12 cellular contexts compared by ENCODE assay signal in the genomic region with DNA sequence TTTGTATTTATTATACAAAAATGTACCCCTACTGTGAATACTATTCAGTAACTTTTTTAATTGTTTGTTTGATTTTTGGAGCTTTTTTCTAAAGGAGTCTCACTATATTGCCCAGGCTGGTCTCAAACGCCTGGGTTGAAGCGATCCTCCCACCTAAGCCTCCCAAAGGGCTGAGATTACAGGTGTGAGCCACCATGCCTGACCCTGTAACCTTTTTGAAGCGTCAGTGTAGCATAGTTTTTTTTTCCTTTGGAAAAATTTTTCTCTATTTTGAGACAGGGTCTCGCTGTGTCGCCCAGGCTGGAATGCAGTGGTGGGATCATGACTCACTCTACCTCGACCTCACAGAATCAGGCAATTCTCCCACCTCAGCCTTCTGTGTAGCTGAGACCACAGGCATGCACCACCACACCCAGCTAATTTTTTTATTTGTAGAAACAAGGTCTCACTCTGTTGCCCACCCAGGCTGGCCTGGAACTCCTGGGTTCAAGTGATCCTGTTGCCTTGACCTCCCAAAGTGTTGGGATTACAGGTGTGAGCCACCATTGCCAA. TPM values are rescaled to one million over a fixed set of nuclear protein-coding genes. Genes with fewer than 3 reads are reported as not detected.
DNase-seq lines count a peak whose midpoint lies in the region; ATAC-seq, FAIRE-seq and TF ChIP-seq lines count a peak whose summit lies in the region.
"Had no signal": no experiment of that assay in that cellular context is flagged by ENCODE, and none has a peak within 500 bp of the region (broad histone marks: within the 10 kb centered on the region; RNA-seq: fewer than 3 reads in every experiment).

No MANE protein-coding gene starts in this region.

- no peaks in the 10 kb centered on the region for H3K9me3 Mint-ChIP-seq in mesothelial cell of epicardium

- no peak for FAIRE-seq in H54 (lab: Jason Lieb, UNC)
- FAIRE-seq: GM18507 had no signal

- H3K4me1 Mint-ChIP-seq in mesothelial cell of epicardium = peaks cover 30% of the 10 kb centered on the region

- H3K27me3 Mint-ChIP-seq in mesothelial cell of epicardium (ENCODE audit: low read depth) = no peaks in the 10 kb centered on the region

- peak overlapping the region; percentile 66 to 94 (median 89) for H3K4me2 ChIP-seq in BLaER1 treated with 17β-estradiol and CSF1 and Interleukin-3, amounts not matched to agents 10 nM and 100 nM

- H3K4me1 ChIP-seq in BLaER1 treated with 17β-estradiol and CSF1 and Interleukin-3, amounts not matched to agents 10 nM and 100 nM = peaks cover 36 to 67% (median 57%) of the 10 kb centered on the region in 10 experiments
- peaks cover 29% of the 10 kb centered on the region for H3K4me1 ChIP-seq in adipocyte (ENCODE audit: control insufficient read depth, insufficient read depth, low read length)

- H3K27me3 ChIP-seq in BLaER1 treated with 17β-estradiol and CSF1 and Interleukin-3, amounts not matched to agents 10 nM and 100 nM = no peaks in the 10 kb centered on the region
- H3K27me3 ChIP-seq in adipocyte (replicated peaks; ENCODE audit: control insufficient read depth, insufficient read depth, low read length) = no peaks in the 10 kb centered on the region

- H3K9me3 ChIP-seq in BLaER1 treated with 17β-estradiol and CSF1 and Interleukin-3, amounts not matched to agents 10 nM and 100 nM (replicated peaks in 1 of 11) = no peaks in the 10 kb centered on the region
- no peaks in the 10 kb centered on the region for H3K9me3 ChIP-seq in adipocyte (ENCODE audit: control insufficient read depth, low read length)

- H3K27ac ChIP-seq in BLaER1 treated with 17β-estradiol and CSF1 and Interleukin-3, amounts not matched to agents 10 nM and 100 nM = peak overlapping the region in 3 of 11 experiments; percentile 28 to 99 (median 94); a peak in 5 of 22 replicates

- peaks cover 4% of the 10 kb centered on the region for H3K36me3 Mint-ChIP-seq in mesothelial cell of epicardium

- H3K9ac ChIP-seq in BLaER1 treated with 17β-estradiol and CSF1 and Interleukin-3, amounts not matched to agents 10 nM and 100 nM = peak overlapping the region in 8 of 11 experiments; percentile 7 to 96 (median 86); a peak in 12 of 22 replicates
- no peak overlapping the region for H3K9ac ChIP-seq in adipocyte (ENCODE audit: low read length)

- peak overlapping the region; percentile 83 to 99 (median 96) for H3K4me3 ChIP-seq in BLaER1 treated with 17β-estradiol and CSF1 and Interleukin-3, amounts not matched to agents 10 nM and 100 nM
- peak overlapping the region; percentile 84 for H3K4me3 ChIP-seq in HFF-Myc (replicated peaks; ENCODE audit: low read depth, low read length)
- H3K4me3 ChIP-seq in adipocyte (ENCODE audit: low read length) = peak overlapping the region; percentile 96

- H4K20me1 ChIP-seq in BLaER1 treated with 17β-estradiol and CSF1 and Interleukin-3, amounts not matched to agents 10 nM and 100 nM = peaks cover 0 to 68% (median 46%) of the 10 kb centered on the region in 11 experiments; a peak in 15 of 22 replicates

- ATAC-seq in GM19463 (IDR thresholded peaks at IDR 0.05; ENCODE audit: unreplicated experiment) (no peak), GM21390 (IDR thresholded peaks at IDR 0.05; ENCODE audit: unreplicated experiment) (no peak)

- TF ChIP-seq POLR2A in H54 (IDR thresholded peaks at IDR 0.05; ENCODE audit: low read depth, low read length) = no peak

- DNase-seq in HFF-Myc (ENCODE audit: extremely low read depth, low read depth) = no peak
- DNase-seq in adipocyte (ENCODE audit: low read depth) = no peak
- no peak for DNase-seq in mesothelial cell of epicardium (ENCODE audit: low spot score in 2 of 2, unreplicated experiment in 2 of 2)
- no peak for DNase-seq in NCI-H1930 (lab: John Stamatoyannopoulos, UW)
- DNase-seq in H54 (ENCODE audit: insufficient read length, low spot score) = no peak
- DNase-seq: COR-L47, dermis blood vessel endothelial cell, NCI-H187 had no signal

- H3K27ac Mint-ChIP-seq in mesothelial cell of epicardium = no peak overlapping the region

- H3K36me3 ChIP-seq in BLaER1 treated with 17β-estradiol and CSF1 and Interleukin-3, amounts not matched to agents 10 nM and 100 nM = peaks cover 6 to 49% (median 23%) of the 10 kb centered on the region in 11 experiments; a peak in 17 of 22 replicates
- H3K36me3 ChIP-seq in adipocyte (ENCODE audit: control insufficient read depth, insufficient read depth, low read length, severe bottlenecking) = no peaks in the 10 kb centered on the region

- TF ChIP-seq CTCF in HFF-Myc (IDR thresholded peaks at IDR 0.05; ENCODE audit: low read depth, low read length, missing control alignments) (no peak), mesothelial cell of epicardium (IDR thresholded peaks at IDR 0.05; ENCODE audit: unreplicated experiment) (no peak)

- H3K4me3 Mint-ChIP-seq in mesothelial cell of epicardium = peak overlapping the region; percentile 27

RNA-seq across cellular contexts. Expression of gene GMCL1, which starts 2.0 kb away (rescaled TPM):
- total RNA-seq in mesothelial cell of epicardium = 14.1 to 18.6 TPM (median 16.3 TPM) in 3 replicates
